In genomic region chr14:77212933-77213656, GRCh38 we compare ENCODE assay signal across 8 cellular contexts. TPM values are rescaled to one million over a fixed set of nuclear protein-coding genes. Genes with fewer than 3 reads are reported as not detected.
A peak's percentile ranks its signal among the peaks of the same experiment; 100 is the strongest.
DNase-seq lines count a peak whose midpoint lies in the region; TF ChIP-seq lines count a peak whose summit lies in the region.

No MANE protein-coding gene starts in this region.

- no peak overlapping the region for H3K27ac Mint-ChIP-seq in activated CD4-positive, alpha-beta memory T cell treated with anti-CD3 and anti-CD28 coated beads, Interleukin-2, amount 10 ng/mL, durations not matched to agents 7 days and 5 days
- H3K27ac Mint-ChIP-seq in glutamatergic neuron (ENCODE audit: unreplicated experiment): no peak overlapping the region

- peak; percentile 3 for DNase-seq in NOMO-1 treated with DMSO at 0.1 percent for 48 hours (lab: John Stamatoyannopoulos, UW; ENCODE audit: unreplicated experiment)
- DNase-seq in NOMO-1 treated with dmso at 0.1 percent for 144 hours (lab: John Stamatoyannopoulos, UW; ENCODE audit: unreplicated experiment): no peak
- DNase-seq in HFF-Myc (ENCODE audit: extremely low read depth, low read depth): no peak
- DNase-seq in NCI-H2029 (lab: John Stamatoyannopoulos, UW): peak; percentile 42
- peak; percentile 44 for DNase-seq in activated CD4-positive, alpha-beta memory T cell treated with anti-CD3 and anti-CD28 coated beads, Interleukin-2, amount 10 ng/mL, durations not matched to agents 7 days and 5 days
- DNase-seq in glutamatergic neuron: peak; percentile 77
- DNase-seq in stimulated activated CD4-positive, alpha-beta T cell treated with anti-CD3 and anti-CD28 coated beads, Interleukin-15, amount 100 ng/mL, for 24 hours: peak; percentile 60
- no peak for DNase-seq in NCI-H1048 (lab: John Stamatoyannopoulos, UW)

- H3K9me3 Mint-ChIP-seq in activated CD4-positive, alpha-beta memory T cell treated with anti-CD3 and anti-CD28 coated beads, Interleukin-2, amount 10 ng/mL, durations not matched to agents 7 days and 5 days: no peaks in the 10 kb centered on the region
- peaks cover 10% of the 10 kb centered on the region for H3K9me3 Mint-ChIP-seq in glutamatergic neuron (ENCODE audit: unreplicated experiment)

- CTCF ChIA-PET in activated CD4-positive, alpha-beta memory T cell treated with anti-CD3 and anti-CD28 coated beads, Interleukin-2, amount 10 ng/mL, durations not matched to agents 7 days and 5 days (lab: Charles Lee): interaction anchor here (0.7 to 2.6 kb wide), 10 partner anchors 8 to 103 kb away, joined by 3 to 16 read pairs (median 4); partner anchors contain the start of gene ZDHHC22

- H3K4me3 Mint-ChIP-seq in activated CD4-positive, alpha-beta memory T cell treated with anti-CD3 and anti-CD28 coated beads, Interleukin-2, amount 10 ng/mL, durations not matched to agents 7 days and 5 days: no peak overlapping the region
- H3K4me3 Mint-ChIP-seq in glutamatergic neuron (ENCODE audit: unreplicated experiment): no peak overlapping the region

- H3K4me1 Mint-ChIP-seq in activated CD4-positive, alpha-beta memory T cell treated with anti-CD3 and anti-CD28 coated beads, Interleukin-2, amount 10 ng/mL, durations not matched to agents 7 days and 5 days: no peaks in the 10 kb centered on the region
- H3K4me1 Mint-ChIP-seq in glutamatergic neuron (ENCODE audit: low read depth, unreplicated experiment): peaks cover 16% of the 10 kb centered on the region

- H3K4me3 ChIP-seq in HFF-Myc (replicated peaks; ENCODE audit: low read depth, low read length): no peak overlapping the region

- TF ChIP-seq CTCF in HFF-Myc (IDR thresholded peaks at IDR 0.05; ENCODE audit: low read depth, low read length, missing control alignments) (peak; percentile 67), glutamatergic neuron (IDR thresholded peaks at IDR 0.05; ENCODE audit: partially characterized antibody, unreplicated experiment) (peak; percentile 72)

- POLR2A ChIA-PET in activated CD4-positive, alpha-beta memory T cell treated with anti-CD3 and anti-CD28 coated beads, Interleukin-2, amount 10 ng/mL, durations not matched to agents 7 days and 5 days (lab: Charles Lee): no interaction called here

- H3K36me3 Mint-ChIP-seq in activated CD4-positive, alpha-beta memory T cell treated with anti-CD3 and anti-CD28 coated beads, Interleukin-2, amount 10 ng/mL, durations not matched to agents 7 days and 5 days (ENCODE audit: low read depth): no peaks in the 10 kb centered on the region
- H3K36me3 Mint-ChIP-seq in glutamatergic neuron (ENCODE audit: unreplicated experiment): peaks cover 7% of the 10 kb centered on the region

- peaks cover 24% of the 10 kb centered on the region for H3K27me3 Mint-ChIP-seq in activated CD4-positive, alpha-beta memory T cell treated with anti-CD3 and anti-CD28 coated beads, Interleukin-2, amount 10 ng/mL, durations not matched to agents 7 days and 5 days
- H3K27me3 Mint-ChIP-seq in glutamatergic neuron (ENCODE audit: unreplicated experiment): peaks cover 13% of the 10 kb centered on the region

RNA-seq across cellular contexts. Expression of gene TMEM63C, which starts 31.5 kb away (rescaled TPM):
- 1 to 10 TPM; 1.5 to 1.9 TPM for total RNA-seq in activated CD4-positive, alpha-beta memory T cell treated with anti-CD3 and anti-CD28 coated beads, Interleukin-2, amount 10 ng/mL, durations not matched to agents 7 days and 5 days
- 39.9 TPM for total RNA-seq in glutamatergic neuron (ENCODE audit: unreplicated experiment)

RNA-seq across cellular contexts. Expression of gene NGB, which starts 57.9 kb away (rescaled TPM):
- not detected for total RNA-seq in activated CD4-positive, alpha-beta memory T cell treated with anti-CD3 and anti-CD28 coated beads, Interleukin-2, amount 10 ng/mL, durations not matched to agents 7 days and 5 days
- total RNA-seq in glutamatergic neuron (ENCODE audit: unreplicated experiment): 0.22 TPM

Comparison
In these comparisons a context has a peak if more than half of its experiments do, and no peak if none do; other contexts are left out.
1. DNase-seq: peak in NOMO-1 treated with DMSO at 0.1 percent for 48 hours (single experiment), NCI-H2029 (single experiment), activated CD4-positive, alpha-beta memory T cell treated with anti-CD3 and anti-CD28 coated beads, Interleukin-2, amount 10 ng/mL, durations not matched to agents 7 days and 5 days (single experiment), glutamatergic neuron (single experiment) and stimulated activated CD4-positive, alpha-beta T cell treated with anti-CD3 and anti-CD28 coated beads, Interleukin-15, amount 100 ng/mL, for 24 hours (single experiment); none in NOMO-1 treated with dmso at 0.1 percent for 144 hours (single experiment), HFF-Myc (single experiment) and NCI-H1048 (single experiment).
2. RNA of gene TMEM63C, which starts 31.5 kb away (total RNA-seq): 39.9 TPM in glutamatergic neuron (single experiment); 1.5 to 1.9 TPM in activated CD4-positive, alpha-beta memory T cell treated with anti-CD3 and anti-CD28 coated beads, Interleukin-2, amount 10 ng/mL, durations not matched to agents 7 days and 5 days; every median in the first group is over 10 times any median in the second.